21 cellular contexts compared by ENCODE assay signal in genomic region chr18:76455015-76455676, GRCh38. TPM values are rescaled to one million over a fixed set of nuclear protein-coding genes. Genes with fewer than 3 reads are reported as not detected.
DNase-seq lines count a peak whose midpoint lies in the region; ATAC-seq, FAIRE-seq and TF ChIP-seq lines count a peak whose summit lies in the region.
"Had no signal": no experiment of that assay in that cellular context is flagged by ENCODE, and none has a peak within 500 bp of the region (broad histone marks: within the 10 kb centered on the region; RNA-seq: fewer than 3 reads in every experiment).

No MANE protein-coding gene starts in this region.

- H3K4me3 ChIP-seq in HepG2 (replicated peaks in 1 of 3; ENCODE audit: insufficient read depth in 1 of 3, low read depth in 2 of 3, low read length in 3 of 3) (no peak overlapping the region), right lobe of liver (no peak overlapping the region), fibroblast of villous mesenchyme (ENCODE audit: low read depth, low read length) (no peak overlapping the region)
- H3K4me3 ChIP-seq: ascending aorta, lower lobe of right lung had no signal

- peaks cover 1 to 17% of the 10 kb centered on the region in 2 experiments; a peak in 2 of 5 replicates for H3K36me3 ChIP-seq in HepG2 (replicated peaks in 1 of 2; ENCODE audit: control insufficient read depth in 1 of 2, insufficient read depth in 2 of 2, low read length in 2 of 2)
- no peaks in the 10 kb centered on the region for H3K36me3 ChIP-seq in right lobe of liver
- H3K36me3 ChIP-seq: ascending aorta, lower lobe of right lung had no signal

- in situ Hi-C loops in HepG2 (cut with HindIII; ENCODE audit: extremely low pct_ligation_motif_present, low pct_unique_long_range_greater_than_20kb), result no loop called here

- intact Hi-C loops in HepG2 (cut with micrococcal nuclease; ENCODE audit: unreplicated experiment) (no loop called here), right lobe of liver (cut with DNase I) (no loop called here)

- no peak overlapping the region for H2AFZ ChIP-seq in HepG2 (ENCODE audit: low read length)

- H3K27me3 ChIP-seq in HepG2 (ENCODE audit: control insufficient read depth in 1 of 2, insufficient read depth in 2 of 2, low read length in 2 of 2) (no peaks in the 10 kb centered on the region), right lobe of liver (no peaks in the 10 kb centered on the region)
- H3K27me3 ChIP-seq: ascending aorta had no signal

- DNase-seq in HepG2 (ENCODE audit: low spot score) (no peak), right lobe of liver (no peak), fibroblast of villous mesenchyme (ENCODE audit: low read depth) (peak; percentile 68), progenitor cell of endocrine pancreas (ENCODE audit: low spot score, unreplicated experiment) (no peak), HEK293T (ENCODE audit: extremely low spot score) (no peak), T-cell (no peak), T-helper 2 cell (no peak)
- DNase-seq: activated B cell treated with CpG ODN at 0.5 μM for 24 hours; activated naive CD4-positive, alpha-beta T cell treated with Interleukin-2 at 50 U/mL for 16 hours; COR-L47; lower lobe of right lung; naive thymus-derived CD4-positive, alpha-beta T cell; NCI-H187 treated with DMSO at 0.1 percent for 48 hours; NCI-H446 treated with DMSO at 0.1 percent for 48 hours; stimulated activated naive CD8-positive, alpha-beta T cell treated with anti-CD3 and anti-CD28 coated beads, Interleukin-15, amount 100 ng/mL, for 72 hours; T-helper 17 cell had no signal

- peaks cover 6% of the 10 kb centered on the region for H3K36me3 Mint-ChIP-seq in progenitor cell of endocrine pancreas (ENCODE audit: insufficient read depth)
- peaks cover 2% of the 10 kb centered on the region for H3K36me3 Mint-ChIP-seq in T-cell

- TF ChIP-seq POLR2A in HepG2 (IDR thresholded peaks at IDR 0.05; ENCODE audit: insufficient read depth in 1 of 2, low read depth in 2 of 2, low read length in 2 of 2) (no peak), right lobe of liver (IDR thresholded peaks at IDR 0.05) (no peak)

- H3K27ac Mint-ChIP-seq in progenitor cell of endocrine pancreas, result peak overlapping the region; percentile 91
- H3K27ac Mint-ChIP-seq in T-cell, result no peak overlapping the region
- H3K27ac Mint-ChIP-seq: activated B cell treated with CpG ODN at 0.5 μM for 24 hours; stimulated activated naive CD8-positive, alpha-beta T cell treated with anti-CD3 and anti-CD28 coated beads, Interleukin-15, amount 100 ng/mL, for 72 hours; T-helper 17 cell had no signal

- 65% methylated on average over 7 of the region's 7 CpGs for WGBS in HepG2 (ENCODE audit: low lambda C conversion rate)
- 68% methylated on average over 5 of the region's 7 CpGs for WGBS in right lobe of liver (ENCODE audit: insufficient coverage, low coverage, low lambda C conversion rate, missing lambda C conversion rate)

- ATAC-seq in HepG2, result peak; percentile 46
- no peak for ATAC-seq in right lobe of liver
- no peak for ATAC-seq in T-cell (replicated peaks in 1 of 4)
- ATAC-seq in HG03108 (IDR thresholded peaks at IDR 0.05; ENCODE audit: unreplicated experiment), result no peak
- ATAC-seq: HCT116; lower lobe of right lung; naive thymus-derived CD4-positive, alpha-beta T cell; Right ventricle myocardium inferior; stimulated activated naive CD8-positive, alpha-beta T cell treated with anti-CD3 and anti-CD28 coated beads, Interleukin-15, amount 100 ng/mL, for 72 hours; T-helper 17 cell had no signal

- H3K4me2 ChIP-seq in HepG2 (ENCODE audit: low read depth, low read length), result no peak overlapping the region

- no TSS peak for BruUV-seq in HepG2 (replicated peaks; lab: Mats Ljungman, UMichigan)

- peaks cover 55% of the 10 kb centered on the region for H3K4me1 ChIP-seq in HepG2 (ENCODE audit: insufficient read depth, low read length)
- H3K4me1 ChIP-seq in right lobe of liver, result peaks cover 0 to 20% (median 3%) of the 10 kb centered on the region in 4 donors

- TF ChIP-seq EP300 in HepG2 (IDR thresholded peaks at IDR 0.05; ENCODE audit: low read depth in 2 of 2, low read length in 2 of 2) (no peak), HepG2 (CRISPR knock-in tag; IDR thresholded peaks at IDR 0.05; ENCODE audit: borderline replicate concordance) (no peak)

- peaks cover 97% of the 10 kb centered on the region for H3K79me2 ChIP-seq in HepG2 (ENCODE audit: insufficient read depth, low read length)

- H3K27ac ChIP-seq in HepG2 (ENCODE audit: extremely low read length, insufficient read depth, low read length) (peak overlapping the region; percentile 14), right lobe of liver (no peak overlapping the region)
- H3K27ac ChIP-seq: ascending aorta, lower lobe of right lung had no signal

- H3K4me1 Mint-ChIP-seq in progenitor cell of endocrine pancreas (ENCODE audit: low read depth) (peaks cover 76% of the 10 kb centered on the region), T-cell (peaks cover 37 to 64% (median 56%) of the 10 kb centered on the region in 3 donors)

- POLR2A ChIA-PET in HepG2 (lab: Yijun Ruan, JAX), result no interaction called here
- POLR2A ChIA-PET in HEK293T (lab: Yijun Ruan, JAX), result interaction anchor here (1.2 kb wide), 1 partner anchor 38 kb away, joined by 3 read pairs; no protein-coding TSS in a partner anchor
- POLR2A ChIA-PET in T-cell (lab: Charles Lee), result interaction anchor here in 1 of 2 donors (0.8 kb wide), 1 partner anchor 572 kb away, joined by 3 read pairs; no protein-coding TSS in a partner anchor

- CTCF ChIA-PET in HepG2 (lab: Yijun Ruan, JAX; ENCODE audit: low intra/inter-chr PET ratio, low total read pairs) (no interaction called here), HEK293T (lab: Yijun Ruan, JAX) (no interaction called here), T-cell (lab: Charles Lee) (no interaction called here)

- H3K4me3 Mint-ChIP-seq in progenitor cell of endocrine pancreas (ENCODE audit: low read depth) (peak overlapping the region; percentile 6), T-cell (no peak overlapping the region)
- H3K4me3 Mint-ChIP-seq: activated B cell treated with CpG ODN at 0.5 μM for 24 hours; stimulated activated naive CD8-positive, alpha-beta T cell treated with anti-CD3 and anti-CD28 coated beads, Interleukin-15, amount 100 ng/mL, for 72 hours; T-helper 17 cell had no signal

- H3K9me3 Mint-ChIP-seq in progenitor cell of endocrine pancreas (ENCODE audit: low read depth) (no peaks in the 10 kb centered on the region), T-cell (no peaks in the 10 kb centered on the region)
- H3K9me3 Mint-ChIP-seq: activated B cell treated with CpG ODN at 0.5 μM for 24 hours; naive thymus-derived CD4-positive, alpha-beta T cell; stimulated activated naive CD8-positive, alpha-beta T cell treated with anti-CD3 and anti-CD28 coated beads, Interleukin-15, amount 100 ng/mL, for 72 hours had no signal

- no peaks in the 10 kb centered on the region for H3K27me3 Mint-ChIP-seq in progenitor cell of endocrine pancreas
- peaks cover 0 to 8% of the 10 kb centered on the region in 2 donors for H3K27me3 Mint-ChIP-seq in T-cell
- H3K27me3 Mint-ChIP-seq: activated B cell treated with CpG ODN at 0.5 μM for 24 hours; stimulated activated naive CD8-positive, alpha-beta T cell treated with anti-CD3 and anti-CD28 coated beads, Interleukin-15, amount 100 ng/mL, for 72 hours; T-helper 17 cell had no signal

- H3K9me3 ChIP-seq in HepG2 (ENCODE audit: low read length) (no peaks in the 10 kb centered on the region), right lobe of liver (no peaks in the 10 kb centered on the region)
- H3K9me3 ChIP-seq: ascending aorta, lower lobe of right lung had no signal

- FAIRE-seq in HepG2 (lab: Jason Lieb, UNC), result no peak
- FAIRE-seq: colon had no signal

- no peak for TF ChIP-seq RAD21 in HepG2 (CRISPR knock-in tag; IDR thresholded peaks at IDR 0.05)

- peaks cover 86% of the 10 kb centered on the region for H4K20me1 ChIP-seq in HepG2 (ENCODE audit: insufficient read depth, low read length)

- no peak overlapping the region for H3K9ac ChIP-seq in HepG2 (ENCODE audit: insufficient read depth, low read depth, low read length)

- TF ChIP-seq CTCF in HepG2 (CRISPR knock-in tag; IDR thresholded peaks at IDR 0.05) (no peak), right lobe of liver (IDR thresholded peaks at IDR 0.05) (no peak), fibroblast of villous mesenchyme (IDR thresholded peaks at IDR 0.05; ENCODE audit: insufficient read depth, low read depth, low read length) (no peak), progenitor cell of endocrine pancreas (IDR thresholded peaks at IDR 0.05; ENCODE audit: unreplicated experiment) (no peak)

TF ChIP-seq in HEK293T, 16 proteins besides CTCF, POLR2A, EP300 and RAD21 (continues in another document):
- TF ChIP-seq FOXA1 (IDR thresholded peaks at IDR 0.05) (no peak), HDGF (IDR thresholded peaks at IDR 0.05; ENCODE audit: borderline replicate concordance) (no peak), ARNT (IDR thresholded peaks at IDR 0.05) (no peak), LEF1 (IDR thresholded peaks at IDR 0.05; ENCODE audit: borderline replicate concordance) (no peak), ZNF384 (IDR thresholded peaks at IDR 0.05) (no peak)

RNA-seq across cellular contexts. Expression of gene ZNF516, which starts 39.9 kb away (rescaled TPM):
- total RNA-seq in HepG2 (2016; rRNA removed; fragmentation: Illumina TruSeq; extraction: Trizol), result 13.7 and 18.7 TPM in 2 replicates
- 8.6 and 8.9 TPM in 2 replicates for total RNA-seq in HepG2 (2016; cell fraction: cytosol; rRNA removed; fragmentation: Illumina TruSeq; extraction: Trizol; ENCODE audit: low read depth)
- 12.1 and 14.0 TPM in 2 replicates for total RNA-seq in HepG2 (2016; cell fraction: insoluble cytoplasmic fraction; rRNA removed; fragmentation: Illumina TruSeq; extraction: Trizol)
- total RNA-seq in HepG2 (2016; cell fraction: membrane; rRNA removed; fragmentation: Illumina TruSeq; extraction: Trizol), result 13.3 and 14.6 TPM in 2 replicates
- total RNA-seq in HepG2 (2016; cell fraction: nucleus; rRNA removed; fragmentation: Illumina TruSeq; extraction: Trizol), result 22.7 and 24.6 TPM in 2 replicates
- 15.9 and 16.6 TPM in 2 replicates for polyA plus RNA-seq in HepG2 (2011; rRNA removed)
- 7.7 and 8.0 TPM in 2 replicates for polyA plus RNA-seq in HepG2 (2011; cell fraction: cytosol; rRNA removed)
- 47.5 and 64.5 TPM in 2 replicates for polyA plus RNA-seq in HepG2 (2011; cell fraction: nucleus; rRNA removed)
- 17.9 and 19.5 TPM in 2 replicates for polyA plus RNA-seq in HepG2 (2012)
- polyA plus RNA-seq in HepG2 (2016; cell fraction: cytosol; fragmentation: Illumina TruSeq; extraction: Trizol; ENCODE audit: low read depth), result 0.54 and 1.1 TPM in 2 replicates
- 10.2 and 12.1 TPM in 2 replicates for polyA plus RNA-seq in HepG2 (2016; cell fraction: insoluble cytoplasmic fraction; fragmentation: Illumina TruSeq; extraction: Trizol; ENCODE audit: low read depth)
- 2.0 and 2.4 TPM in 2 replicates for polyA plus RNA-seq in HepG2 (2016; cell fraction: membrane; fragmentation: Illumina TruSeq; extraction: Trizol; ENCODE audit: low read depth)
- polyA plus RNA-seq in HepG2 (2016; cell fraction: nucleus; fragmentation: Illumina TruSeq; extraction: Trizol; ENCODE audit: insufficient read depth, low read depth), result 27.0 and 28.2 TPM in 2 replicates
- polyA minus RNA-seq in HepG2 (2011; rRNA and poly(A)+ RNA removed; ENCODE audit: low replicate concordance), result 0.23 and 36.8 TPM in 2 replicates
- 18.4 and 18.5 TPM in 2 replicates for polyA minus RNA-seq in HepG2 (2011; cell fraction: cytosol; rRNA and poly(A)+ RNA removed)
- 61.5 and 68.2 TPM in 2 replicates for polyA minus RNA-seq in HepG2 (2011; cell fraction: nucleus; rRNA and poly(A)+ RNA removed)
- 10 to 100 TPM; 10.2 to 16.0 (median 13.7) TPM for total RNA-seq in right lobe of liver
- 50.6 and 53.1 TPM in 2 replicates for total RNA-seq in fibroblast of villous mesenchyme
- total RNA-seq in progenitor cell of endocrine pancreas, result 106 and 108 TPM in 2 replicates
- 10 to 100 TPM; 22.0 to 31.8 (median 25.7) TPM for total RNA-seq in T-cell
